Comparison of ENCODE assay signal across 1 cellular context in genomic region chr6:144307880-144308279, GRCh38.
A peak's percentile ranks its signal among the peaks of the same experiment; 100 is the strongest.
TF ChIP-seq lines count a peak whose summit lies in the region.

No MANE protein-coding gene starts in this region.

TF ChIP-seq in HepG2, 621 proteins besides CTCF, POLR2A, EP300 and RAD21 (continued from another document):
- TF ChIP-seq, protein P1, sequence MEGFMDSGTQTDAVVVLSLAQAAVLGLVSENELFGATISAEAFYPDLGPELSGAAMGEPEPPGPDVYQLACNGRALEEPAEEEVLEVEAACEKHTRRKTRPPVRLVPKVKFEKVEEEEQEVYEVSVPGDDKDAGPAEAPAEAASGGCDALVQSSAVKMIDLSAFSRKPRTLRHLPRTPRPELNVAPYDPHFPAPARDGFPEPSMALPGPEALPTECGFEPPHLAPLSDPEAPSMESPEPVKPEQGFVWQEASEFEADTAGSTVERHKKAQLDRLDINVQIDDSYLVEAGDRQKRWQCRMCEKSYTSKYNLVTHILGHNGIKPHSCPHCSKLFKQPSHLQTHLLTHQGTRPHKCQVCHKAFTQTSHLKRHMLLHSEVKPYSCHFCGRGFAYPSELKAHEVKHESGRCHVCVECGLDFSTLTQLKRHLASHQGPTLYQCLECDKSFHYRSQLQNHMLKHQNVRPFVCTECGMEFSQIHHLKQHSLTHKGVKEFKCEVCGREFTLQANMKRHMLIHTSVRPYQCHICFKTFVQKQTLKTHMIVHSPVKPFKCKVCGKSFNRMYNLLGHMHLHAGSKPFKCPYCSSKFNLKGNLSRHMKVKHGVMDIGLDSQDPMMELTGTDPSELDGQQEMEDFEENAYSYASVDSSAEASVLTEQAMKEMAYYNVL (CRISPR knock-in tag; IDR thresholded peaks at IDR 0.05; ENCODE audit: borderline replicate concordance) = no peak
- TF ChIP-seq ZSCAN22 (CRISPR knock-in tag; IDR thresholded peaks at IDR 0.05) (no peak), ZNF83 (CRISPR knock-in tag; IDR thresholded peaks at IDR 0.05; ENCODE audit: borderline replicate concordance) (no peak), SP140L (CRISPR knock-in tag; IDR thresholded peaks at IDR 0.05; ENCODE audit: borderline replicate concordance) (no peak), ATF1 (CRISPR knock-in tag; IDR thresholded peaks at IDR 0.05) (no peak), RBFOX2 (IDR thresholded peaks at IDR 0.05; ENCODE audit: low read depth, low read length) (no peak), JUNB (CRISPR knock-in tag; IDR thresholded peaks at IDR 0.05; ENCODE audit: borderline replicate concordance) (no peak), PAWR (CRISPR knock-in tag; IDR thresholded peaks at IDR 0.05; ENCODE audit: borderline replicate concordance) (no peak), ZNF546 (CRISPR knock-in tag; conservative IDR thresholded peaks at IDR 0.05) (no peak), KDM5B (CRISPR knock-in tag; IDR thresholded peaks at IDR 0.05; ENCODE audit: borderline replicate concordance) (no peak), MEF2D (CRISPR knock-in tag; IDR thresholded peaks at IDR 0.05) (no peak), NFYC (CRISPR knock-in tag; IDR thresholded peaks at IDR 0.05) (no peak), ZNF724P (CRISPR knock-in tag; IDR thresholded peaks at IDR 0.05; ENCODE audit: borderline replicate concordance) (no peak), ATF3 (CRISPR knock-in tag; IDR thresholded peaks at IDR 0.05) (0 out of 2 replicates have a peak, but pooled peaks have one; percentile 46), CEBPB (IDR thresholded peaks at IDR 0.05; ENCODE audit: borderline replicate concordance, low read depth, low read length) (peak; percentile 85), SIX1 (CRISPR knock-in tag; IDR thresholded peaks at IDR 0.05; ENCODE audit: borderline replicate concordance) (no peak), CBX1 (IDR thresholded peaks at IDR 0.05; ENCODE audit: low read depth) (no peak), CEBPG (CRISPR knock-in tag; IDR thresholded peaks at IDR 0.05) (peak; percentile 85), NR3C1 (CRISPR knock-in tag; IDR thresholded peaks at IDR 0.05) (no peak), ZNF256 (CRISPR knock-in tag; conservative IDR thresholded peaks at IDR 0.05) (no peak), DMAP1 (CRISPR knock-in tag; IDR thresholded peaks at IDR 0.05) (no peak), RBM22 (optimal IDR thresholded peaks at IDR 0.05; ENCODE audit: low read length) (peak; percentile 53), SNAPC2 (CRISPR knock-in tag; IDR thresholded peaks at IDR 0.05) (no peak), XBP1 (CRISPR knock-in tag; IDR thresholded peaks at IDR 0.05) (no peak), ADNP (CRISPR knock-in tag; IDR thresholded peaks at IDR 0.05) (no peak), ZNF20 (CRISPR knock-in tag; IDR thresholded peaks at IDR 0.05) (no peak), ZNF530 (CRISPR knock-in tag; IDR thresholded peaks at IDR 0.05; ENCODE audit: low read depth) (no peak), ZIK1 (CRISPR knock-in tag; IDR thresholded peaks at IDR 0.05; ENCODE audit: borderline replicate concordance, low read depth) (no peak), SRSF9 (IDR thresholded peaks at IDR 0.05; ENCODE audit: borderline replicate concordance, insufficient read depth, low read depth, low read length, poor library complexity, severe bottlenecking) (no peak), ATF7-NPFF (CRISPR knock-in tag; IDR thresholded peaks at IDR 0.05; ENCODE audit: low read depth) (no peak), SAFB2 (CRISPR knock-in tag; IDR thresholded peaks at IDR 0.05; ENCODE audit: borderline replicate concordance, low read depth) (no peak), RAD51 (IDR thresholded peaks at IDR 0.05; ENCODE audit: borderline replicate concordance) (no peak), NFIC (IDR thresholded peaks at IDR 0.05; ENCODE audit: low read length) (no peak), JUN (CRISPR knock-in tag; IDR thresholded peaks at IDR 0.05) (no peak), ZNF672 (CRISPR knock-in tag; IDR thresholded peaks at IDR 0.05) (no peak), SIX4 (CRISPR knock-in tag; IDR thresholded peaks at IDR 0.05) (no peak), ZBTB38 (CRISPR knock-in tag; IDR thresholded peaks at IDR 0.05) (0 out of 2 replicates have a peak, but pooled peaks have one; percentile 29), ZNF451 (CRISPR knock-in tag; IDR thresholded peaks at IDR 0.05) (no peak)
- TF ChIP-seq, protein P2, sequence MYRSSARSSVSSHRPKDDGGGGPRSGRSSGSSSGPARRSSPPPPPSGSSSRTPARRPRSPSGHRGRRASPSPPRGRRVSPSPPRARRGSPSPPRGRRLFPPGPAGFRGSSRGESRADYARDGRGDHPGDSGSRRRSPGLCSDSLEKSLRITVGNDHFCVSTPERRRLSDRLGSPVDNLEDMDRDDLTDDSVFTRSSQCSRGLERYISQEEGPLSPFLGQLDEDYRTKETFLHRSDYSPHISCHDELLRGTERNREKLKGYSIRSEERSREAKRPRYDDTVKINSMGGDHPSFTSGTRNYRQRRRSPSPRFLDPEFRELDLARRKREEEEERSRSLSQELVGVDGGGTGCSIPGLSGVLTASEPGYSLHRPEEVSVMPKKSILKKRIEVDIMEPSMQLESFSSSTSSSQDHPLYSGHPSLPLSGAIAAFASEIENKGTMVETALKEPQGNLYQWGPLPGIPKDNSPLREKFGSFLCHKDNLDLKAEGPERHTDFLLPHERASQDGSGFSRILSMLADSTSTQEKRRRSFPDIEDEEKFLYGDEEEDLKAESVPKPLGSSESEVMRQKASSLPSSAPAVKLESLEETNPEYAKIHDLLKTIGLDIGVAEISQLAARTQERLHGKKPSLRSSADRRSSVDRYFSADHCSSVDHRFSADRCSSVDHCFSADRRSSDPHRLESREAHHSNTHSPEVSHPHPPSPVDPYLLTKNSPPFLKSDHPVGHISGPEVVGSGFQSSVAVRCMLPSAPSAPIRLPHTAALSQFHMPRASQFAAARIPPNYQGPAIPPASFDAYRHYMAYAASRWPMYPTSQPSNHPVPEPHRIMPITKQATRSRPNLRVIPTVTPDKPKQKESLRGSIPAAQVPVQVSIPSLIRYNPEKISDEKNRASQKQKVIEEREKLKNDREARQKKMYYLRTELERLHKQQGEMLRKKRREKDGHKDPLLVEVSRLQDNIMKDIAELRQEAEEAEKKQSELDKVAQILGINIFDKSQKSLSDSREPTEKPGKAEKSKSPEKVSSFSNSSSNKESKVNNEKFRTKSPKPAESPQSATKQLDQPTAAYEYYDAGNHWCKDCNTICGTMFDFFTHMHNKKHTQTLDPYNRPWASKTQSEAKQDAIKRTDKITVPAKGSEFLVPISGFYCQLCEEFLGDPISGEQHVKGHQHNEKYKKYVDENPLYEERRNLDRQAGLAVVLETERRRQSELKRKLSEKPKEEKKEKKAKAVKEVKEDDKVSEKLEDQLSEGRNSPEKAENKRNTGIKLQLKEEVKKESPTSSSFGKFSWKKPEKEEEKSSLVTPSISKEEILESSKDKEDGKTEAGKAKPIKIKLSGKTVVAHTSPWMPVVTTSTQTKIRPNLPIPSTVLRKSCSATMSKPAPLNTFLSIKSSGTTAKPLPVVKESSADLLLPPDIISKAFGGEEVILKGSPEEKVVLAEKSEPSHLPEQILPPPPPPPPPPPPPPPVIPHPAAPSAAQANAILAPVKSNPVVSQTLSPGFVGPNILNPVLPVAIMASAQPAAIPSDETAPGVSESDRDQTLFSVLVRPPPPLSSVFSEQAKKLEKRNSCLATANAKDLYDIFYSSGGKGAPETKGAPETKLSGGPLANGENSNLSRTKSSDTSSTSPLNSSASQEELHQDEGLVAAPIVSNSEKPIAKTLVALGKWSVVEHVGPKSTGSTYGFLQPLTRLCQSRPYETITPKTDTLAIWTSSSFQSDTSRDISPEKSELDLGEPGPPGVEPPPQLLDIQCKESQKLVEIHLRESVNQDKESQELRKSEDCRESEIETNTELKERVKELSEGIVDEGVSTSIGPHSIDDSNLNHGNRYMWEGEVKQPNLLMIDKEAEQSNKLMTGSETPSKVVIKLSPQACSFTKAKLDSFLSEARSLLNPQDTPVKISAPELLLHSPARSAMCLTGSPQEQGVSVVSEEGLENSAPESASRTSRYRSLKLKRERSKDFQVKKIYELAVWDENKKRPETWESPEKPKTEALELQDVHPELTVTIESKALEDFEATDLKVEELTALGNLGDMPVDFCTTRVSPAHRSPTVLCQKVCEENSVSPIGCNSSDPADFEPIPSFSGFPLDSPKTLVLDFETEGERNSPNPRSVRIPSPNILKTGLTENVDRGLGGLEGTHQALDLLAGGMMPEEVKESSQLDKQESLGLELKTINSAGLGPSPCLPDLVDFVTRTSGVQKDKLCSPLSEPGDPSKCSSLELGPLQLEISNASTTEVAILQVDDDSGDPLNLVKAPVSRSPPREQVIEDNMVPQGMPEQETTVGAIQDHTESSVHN (CRISPR knock-in tag; IDR thresholded peaks at IDR 0.05) = no peak
- TF ChIP-seq, protein P3, sequence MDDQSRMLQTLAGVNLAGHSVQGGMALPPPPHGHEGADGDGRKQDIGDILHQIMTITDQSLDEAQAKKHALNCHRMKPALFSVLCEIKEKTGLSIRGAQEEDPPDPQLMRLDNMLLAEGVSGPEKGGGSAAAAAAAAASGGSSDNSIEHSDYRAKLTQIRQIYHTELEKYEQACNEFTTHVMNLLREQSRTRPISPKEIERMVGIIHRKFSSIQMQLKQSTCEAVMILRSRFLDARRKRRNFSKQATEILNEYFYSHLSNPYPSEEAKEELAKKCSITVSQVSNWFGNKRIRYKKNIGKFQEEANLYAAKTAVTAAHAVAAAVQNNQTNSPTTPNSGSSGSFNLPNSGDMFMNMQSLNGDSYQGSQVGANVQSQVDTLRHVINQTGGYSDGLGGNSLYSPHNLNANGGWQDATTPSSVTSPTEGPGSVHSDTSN (CRISPR knock-in tag; IDR thresholded peaks at IDR 0.05; ENCODE audit: borderline replicate concordance) = no peak
- TF ChIP-seq, protein P4, sequence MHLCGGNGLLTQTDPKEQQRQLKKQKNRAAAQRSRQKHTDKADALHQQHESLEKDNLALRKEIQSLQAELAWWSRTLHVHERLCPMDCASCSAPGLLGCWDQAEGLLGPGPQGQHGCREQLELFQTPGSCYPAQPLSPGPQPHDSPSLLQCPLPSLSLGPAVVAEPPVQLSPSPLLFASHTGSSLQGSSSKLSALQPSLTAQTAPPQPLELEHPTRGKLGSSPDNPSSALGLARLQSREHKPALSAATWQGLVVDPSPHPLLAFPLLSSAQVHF (CRISPR knock-in tag; IDR thresholded peaks at IDR 0.05) = no peak
- TF ChIP-seq, protein P5, sequence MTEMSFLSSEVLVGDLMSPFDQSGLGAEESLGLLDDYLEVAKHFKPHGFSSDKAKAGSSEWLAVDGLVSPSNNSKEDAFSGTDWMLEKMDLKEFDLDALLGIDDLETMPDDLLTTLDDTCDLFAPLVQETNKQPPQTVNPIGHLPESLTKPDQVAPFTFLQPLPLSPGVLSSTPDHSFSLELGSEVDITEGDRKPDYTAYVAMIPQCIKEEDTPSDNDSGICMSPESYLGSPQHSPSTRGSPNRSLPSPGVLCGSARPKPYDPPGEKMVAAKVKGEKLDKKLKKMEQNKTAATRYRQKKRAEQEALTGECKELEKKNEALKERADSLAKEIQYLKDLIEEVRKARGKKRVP (CRISPR knock-in tag; IDR thresholded peaks at IDR 0.05) = no peak
- TF ChIP-seq, protein P6, sequence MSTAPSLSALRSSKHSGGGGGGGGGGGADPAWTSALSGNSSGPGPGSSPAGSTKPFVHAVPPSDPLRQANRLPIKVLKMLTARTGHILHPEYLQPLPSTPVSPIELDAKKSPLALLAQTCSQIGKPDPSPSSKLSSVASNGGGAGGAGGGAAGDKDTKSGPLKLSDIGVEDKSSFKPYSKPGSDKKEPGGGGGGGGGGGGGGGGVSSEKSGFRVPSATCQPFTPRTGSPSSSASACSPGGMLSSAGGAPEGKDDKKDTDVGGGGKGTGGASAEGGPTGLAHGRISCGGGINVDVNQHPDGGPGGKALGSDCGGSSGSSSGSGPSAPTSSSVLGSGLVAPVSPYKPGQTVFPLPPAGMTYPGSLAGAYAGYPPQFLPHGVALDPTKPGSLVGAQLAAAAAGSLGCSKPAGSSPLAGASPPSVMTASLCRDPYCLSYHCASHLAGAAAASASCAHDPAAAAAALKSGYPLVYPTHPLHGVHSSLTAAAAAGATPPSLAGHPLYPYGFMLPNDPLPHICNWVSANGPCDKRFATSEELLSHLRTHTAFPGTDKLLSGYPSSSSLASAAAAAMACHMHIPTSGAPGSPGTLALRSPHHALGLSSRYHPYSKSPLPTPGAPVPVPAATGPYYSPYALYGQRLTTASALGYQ (CRISPR knock-in tag; IDR thresholded peaks at IDR 0.05) = no peak
- TF ChIP-seq, protein P7, sequence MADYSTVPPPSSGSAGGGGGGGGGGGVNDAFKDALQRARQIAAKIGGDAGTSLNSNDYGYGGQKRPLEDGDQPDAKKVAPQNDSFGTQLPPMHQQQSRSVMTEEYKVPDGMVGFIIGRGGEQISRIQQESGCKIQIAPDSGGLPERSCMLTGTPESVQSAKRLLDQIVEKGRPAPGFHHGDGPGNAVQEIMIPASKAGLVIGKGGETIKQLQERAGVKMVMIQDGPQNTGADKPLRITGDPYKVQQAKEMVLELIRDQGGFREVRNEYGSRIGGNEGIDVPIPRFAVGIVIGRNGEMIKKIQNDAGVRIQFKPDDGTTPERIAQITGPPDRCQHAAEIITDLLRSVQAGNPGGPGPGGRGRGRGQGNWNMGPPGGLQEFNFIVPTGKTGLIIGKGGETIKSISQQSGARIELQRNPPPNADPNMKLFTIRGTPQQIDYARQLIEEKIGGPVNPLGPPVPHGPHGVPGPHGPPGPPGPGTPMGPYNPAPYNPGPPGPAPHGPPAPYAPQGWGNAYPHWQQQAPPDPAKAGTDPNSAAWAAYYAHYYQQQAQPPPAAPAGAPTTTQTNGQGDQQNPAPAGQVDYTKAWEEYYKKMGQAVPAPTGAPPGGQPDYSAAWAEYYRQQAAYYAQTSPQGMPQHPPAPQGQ (CRISPR knock-in tag; IDR thresholded peaks at IDR 0.05; ENCODE audit: borderline replicate concordance) = no peak
TF ChIP-seq in HepG2: peak in this region for 10.
